Comparison of ENCODE assay signal across 9 cellular contexts in the genomic region with DNA sequence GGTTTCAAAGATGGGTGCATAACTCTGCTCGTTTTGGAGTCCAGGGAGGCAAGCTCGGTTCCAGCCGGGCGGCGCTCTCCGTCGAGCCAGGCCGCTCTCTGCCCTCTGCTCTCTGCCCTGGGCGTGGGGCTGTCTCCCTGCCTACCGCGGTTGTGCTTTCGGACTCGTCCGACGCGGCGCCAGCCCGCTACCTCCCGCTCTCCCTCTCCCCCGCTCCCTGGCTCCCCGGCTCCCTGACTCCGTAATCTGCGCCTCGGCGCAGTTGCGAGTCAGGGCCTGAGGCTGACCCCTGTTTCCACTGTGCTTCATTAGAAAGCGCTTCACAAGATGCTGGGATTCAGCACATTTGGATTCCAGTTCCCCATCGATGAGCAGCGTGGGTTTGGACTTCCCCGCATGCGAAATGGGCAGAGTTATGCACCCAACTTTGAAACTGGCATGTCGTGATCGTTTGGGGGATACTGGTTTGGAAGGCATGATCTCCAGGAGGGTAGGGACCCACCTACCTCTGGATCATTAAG. TPM values are rescaled to one million over a fixed set of nuclear protein-coding genes. Genes with fewer than 3 reads are reported as not detected.
DNase-seq lines count a peak whose midpoint lies in the region; FAIRE-seq and TF ChIP-seq lines count a peak whose summit lies in the region.
"Had no signal": no experiment of that assay in that cellular context is flagged by ENCODE, and none has a peak within 500 bp of the region (broad histone marks: within the 10 kb centered on the region; RNA-seq: fewer than 3 reads in every experiment).

No MANE protein-coding gene starts in this region.

- H3K4me3 ChIP-seq in dorsolateral prefrontal cortex (peak overlapping the region; percentile 60 to 95 (median 76)), mesendoderm (ENCODE audit: low read length) (peak overlapping the region; percentile 66), urinary bladder (ENCODE audit: low read depth, low read length) (peak overlapping the region; percentile 84)

- H3K27ac Mint-ChIP-seq in activated naive CD4-positive, alpha-beta T cell treated with anti-CD3 and anti-CD28 coated beads for 36 hours = no peak overlapping the region

- peaks cover 48% of the 10 kb centered on the region for H3K79me2 ChIP-seq in mesendoderm (ENCODE audit: control insufficient read depth, insufficient read depth, low read length)

- H3K4me3 Mint-ChIP-seq in activated naive CD4-positive, alpha-beta T cell treated with anti-CD3 and anti-CD28 coated beads for 36 hours = peak overlapping the region; percentile 48

- no peak overlapping the region for H2BK15ac ChIP-seq in mesendoderm (replicated peaks; ENCODE audit: low read depth)

- H4K8ac ChIP-seq in mesendoderm (ENCODE audit: low read depth, low read length) = no peak overlapping the region

- peak overlapping the region; percentile 1 for H3K4ac ChIP-seq in mesendoderm (ENCODE audit: low read depth, low read length)

- peak overlapping the region; percentile 81 for H3K4me2 ChIP-seq in mesendoderm (ENCODE audit: low read length)

- no peak for FAIRE-seq in urothelium cell line (lab: Jason Lieb, UNC)
- FAIRE-seq: G401.6 had no signal

- H3K36me3 Mint-ChIP-seq in activated naive CD4-positive, alpha-beta T cell treated with anti-CD3 and anti-CD28 coated beads for 36 hours (ENCODE audit: low read depth) = no peaks in the 10 kb centered on the region

- peak overlapping the region; percentile 98 for H3K56ac ChIP-seq in mesendoderm (ENCODE audit: low read length)

- peaks cover 6% of the 10 kb centered on the region for H3K79me1 ChIP-seq in mesendoderm (ENCODE audit: low read length)

- no peak overlapping the region for H2BK120ac ChIP-seq in mesendoderm (ENCODE audit: low read depth, low read length)

- H3K23ac ChIP-seq in mesendoderm (ENCODE audit: low read length) = peak overlapping the region; percentile 54

- no peaks in the 10 kb centered on the region for H3K9me3 Mint-ChIP-seq in activated naive CD4-positive, alpha-beta T cell treated with anti-CD3 and anti-CD28 coated beads for 36 hours

- H3K27me3 ChIP-seq in dorsolateral prefrontal cortex (no peaks in the 10 kb centered on the region), mesendoderm (ENCODE audit: insufficient read depth, low read length, poor library complexity) (no peaks in the 10 kb centered on the region)

- peak in 2 of 56 donors; percentile 1 to 8 for TF ChIP-seq CTCF in dorsolateral prefrontal cortex (IDR thresholded peaks at IDR 0.05 in 54 of 56, conservative IDR thresholded peaks at IDR 0.05 in 2 of 56; ENCODE audit: low read depth in 1 of 56, partially characterized antibody in 56 of 56)

- no peak for DNase-seq in activated naive CD4-positive, alpha-beta T cell treated with anti-CD3 and anti-CD28 coated beads for 36 hours
- no peak for DNase-seq in activated naive CD4-positive, alpha-beta T cell treated with Interleukin-2 at 50 U/mL for 16 hours
- DNase-seq in dorsolateral prefrontal cortex (peak in 1 of 10 donors; percentile 48), mesendoderm (peak; percentile 56), NAMALWA (ENCODE audit: low spot score) (no peak), H4 (ENCODE audit: low spot score) (no peak), urothelium cell line (ENCODE audit: low spot score) (no peak)

- H3K36me3 ChIP-seq in mesendoderm (ENCODE audit: control insufficient read depth, insufficient read depth, low read length) (no peaks in the 10 kb centered on the region), urinary bladder (ENCODE audit: insufficient read depth) (no peaks in the 10 kb centered on the region)

- H3K27ac ChIP-seq in dorsolateral prefrontal cortex (peak overlapping the region in 51 of 59 donors; percentile 12 to 92 (median 81)), mesendoderm (ENCODE audit: low read depth, low read length) (no peak overlapping the region), urinary bladder (ENCODE audit: low read depth) (peak overlapping the region; percentile 79)

- intact Hi-C loops in activated naive CD4-positive, alpha-beta T cell treated with anti-CD3 and anti-CD28 coated beads for 36 hours (cut with micrococcal nuclease) = no loop called here
- intact Hi-C loops in dorsolateral prefrontal cortex (cut with DNase I) = loop anchor here in 1 of 2 donors (10.0 kb wide), 1 partner anchor 290 kb away; no protein-coding TSS in a partner anchor

- H3K9ac ChIP-seq in mesendoderm (ENCODE audit: low read length) = peak overlapping the region; percentile 96

- no peak overlapping the region for H2BK5ac ChIP-seq in mesendoderm (ENCODE audit: low read length)

- H3K27me3 Mint-ChIP-seq in activated naive CD4-positive, alpha-beta T cell treated with anti-CD3 and anti-CD28 coated beads for 36 hours (ENCODE audit: low read depth) = peaks cover 65% of the 10 kb centered on the region

- H3K4me1 Mint-ChIP-seq in activated naive CD4-positive, alpha-beta T cell treated with anti-CD3 and anti-CD28 coated beads for 36 hours (ENCODE audit: low read depth) = peaks cover 18% of the 10 kb centered on the region

- H3K18ac ChIP-seq in mesendoderm (ENCODE audit: low read length) = peak overlapping the region; percentile 19

- CTCF ChIA-PET in activated naive CD4-positive, alpha-beta T cell treated with anti-CD3 and anti-CD28 coated beads for 36 hours (lab: Charles Lee) = no interaction called here

- WGBS in mesendoderm (ENCODE audit: extremely low coverage, insufficient coverage, low lambda C conversion rate) = no CpG with 5 or more reads among the region's 33 CpGs
- 12% methylated on average over 33 of the region's 33 CpGs for WGBS in urinary bladder

- no peak overlapping the region for H4K5ac ChIP-seq in mesendoderm (ENCODE audit: low read length)

- H3K4me1 ChIP-seq in mesendoderm (ENCODE audit: control insufficient read depth, low read depth, low read length) (peaks cover 15% of the 10 kb centered on the region), urinary bladder (ENCODE audit: insufficient read depth) (peaks cover 1% of the 10 kb centered on the region)

- no peak overlapping the region for H2AK5ac ChIP-seq in mesendoderm (ENCODE audit: low read length)

RNA-seq across cellular contexts. Expression of gene SOX13, which starts 2.3 kb away (rescaled TPM):
- total RNA-seq in activated naive CD4-positive, alpha-beta T cell treated with anti-CD3 and anti-CD28 coated beads for 36 hours = under 1 TPM; 0.10 to 0.17 TPM
- total RNA-seq in dorsolateral prefrontal cortex = 10 to 100 TPM; 13.7 to 62.1 (median 24.8) TPM
- polyA plus RNA-seq in mesendoderm (2013, experiment 1 of 2) = 31.8 TPM
- polyA plus RNA-seq in mesendoderm (2013, experiment 2 of 2) = 31.5 TPM
- 12.8 TPM for total RNA-seq in urinary bladder
- 41.9 TPM for polyA plus RNA-seq in urinary bladder
- total RNA-seq in H4 (2014; rRNA removed; shearing (Covaris generic)) = 1.4 TPM in 2 replicates
